1 cellular context compared by ENCODE assay signal in the genomic region with DNA sequence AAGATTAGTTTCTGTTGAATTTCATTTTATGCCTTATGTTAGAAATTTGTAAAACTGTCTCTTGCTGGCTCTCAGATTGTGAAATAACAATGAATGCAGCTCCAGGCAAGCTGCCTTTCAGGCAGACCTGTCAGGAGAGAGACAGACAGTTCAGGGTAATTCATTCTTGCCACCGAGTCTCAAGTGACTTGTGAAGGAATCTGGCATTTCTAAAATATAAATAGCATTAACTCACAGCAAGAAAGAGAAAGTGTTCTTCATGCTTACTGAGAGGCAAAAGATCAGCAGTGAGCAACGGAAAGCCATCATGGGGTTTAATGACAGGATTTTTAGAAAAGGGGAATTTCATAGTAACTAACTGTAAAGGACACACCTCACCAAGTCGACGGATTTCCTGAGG.
TF ChIP-seq lines count a peak whose summit lies in the region.

No MANE protein-coding gene starts in this region.

TF ChIP-seq in SK-N-SH, 30 proteins besides CTCF, POLR2A, EP300 and RAD21 (continued from another document):
- no peak for TF ChIP-seq TAF1 (IDR thresholded peaks at IDR 0.05; ENCODE audit: borderline replicate concordance, low read depth, low read length)
